Comparison of ENCODE assay signal across 8 cellular contexts in the genomic region with DNA sequence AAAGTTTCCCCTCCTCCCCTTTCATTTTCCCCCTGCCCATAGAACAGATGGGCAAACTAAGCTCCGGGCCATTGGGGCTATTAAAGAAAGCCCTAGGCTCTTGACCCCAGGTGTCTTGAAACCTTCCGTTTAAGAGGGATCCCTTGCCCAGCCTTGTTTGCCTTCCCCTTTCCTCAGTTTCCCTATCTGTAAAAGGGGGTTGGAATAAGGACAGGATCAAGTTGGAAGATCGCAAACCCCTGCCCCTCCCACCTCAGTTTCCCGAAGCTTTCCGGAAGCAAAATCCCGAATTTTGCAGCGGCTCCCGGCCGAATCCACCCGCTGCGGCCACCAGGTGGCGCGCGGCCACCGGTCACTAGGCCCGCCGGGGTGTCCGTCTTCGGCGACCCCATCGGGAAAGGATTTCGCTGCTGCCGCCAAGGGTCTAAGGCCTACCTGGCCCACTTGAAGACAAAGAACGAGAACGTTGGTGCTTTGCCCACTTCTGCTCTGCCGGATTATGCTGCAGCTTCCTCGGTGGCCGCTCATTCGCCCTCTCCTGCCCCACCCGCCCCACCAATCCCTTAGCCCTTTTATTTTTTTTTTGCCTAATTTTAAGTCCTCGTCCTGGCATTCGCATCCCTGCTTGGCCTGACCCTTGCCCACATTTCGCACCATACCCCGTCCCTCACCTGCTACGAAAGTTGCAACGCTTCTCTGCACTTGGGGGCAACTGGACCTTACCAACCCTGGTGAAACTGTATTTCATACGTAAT. TPM values are rescaled to one million over a fixed set of nuclear protein-coding genes. Genes with fewer than 3 reads are reported as not detected.
DNase-seq lines count a peak whose midpoint lies in the region; ATAC-seq and TF ChIP-seq lines count a peak whose summit lies in the region.

No MANE protein-coding gene starts in this region.

- H3K36me3 ChIP-seq in urinary bladder (ENCODE audit: insufficient read depth), result no peaks in the 10 kb centered on the region

- no peak overlapping the region for H3K27ac ChIP-seq in urinary bladder (ENCODE audit: low read depth)

- TF ChIP-seq CTCF in AG09319 (IDR thresholded peaks at IDR 0.05; ENCODE audit: low read depth, low read length) (peak; percentile 94), GM13977 (IDR thresholded peaks at IDR 0.05; ENCODE audit: extremely low read depth, insufficient read depth, missing control alignments) (peak; percentile 92)

- 21% methylated on average over 37 of the region's 37 CpGs for WGBS in urinary bladder

- H3K27me3 Mint-ChIP-seq in natural killer cell treated with Interleukin-12 subunit alpha and Interleukin-12 subunit beta and Interleukin-15 and Interleukin-18, amount 100 ng/mL, for 72 hours, result peaks cover 40 to 53% of the 10 kb centered on the region in 2 donors

- no peak for ATAC-seq in natural killer cell treated with Interleukin-12 subunit alpha and Interleukin-12 subunit beta and Interleukin-15 and Interleukin-18, amount 100 ng/mL, for 72 hours
- no peak for ATAC-seq in GM21528 (IDR thresholded peaks at IDR 0.05; ENCODE audit: low FRiP score, unreplicated experiment)

- H3K4me1 ChIP-seq in urinary bladder (ENCODE audit: insufficient read depth), result no peaks in the 10 kb centered on the region

- DNase-seq in AG09319 (ENCODE audit: extremely low read depth, low read depth) (no peak), GM13977 (ENCODE audit: low spot score) (peak; percentile 61), NCI-H510A (lab: John Stamatoyannopoulos, UW) (peak; percentile 20), foreskin melanocyte (peak; percentile 74)
- peak; percentile 39 for DNase-seq in activated naive CD4-positive, alpha-beta T cell treated with Interleukin-2 at 50 U/mL for 16 hours
- DNase-seq in natural killer cell treated with Interleukin-12 subunit alpha and Interleukin-12 subunit beta and Interleukin-15 and Interleukin-18, amount 100 ng/mL, for 72 hours (ENCODE audit: low spot score), result no peak

- peak overlapping the region; percentile 79 to 88 for H3K27ac Mint-ChIP-seq in natural killer cell treated with Interleukin-12 subunit alpha and Interleukin-12 subunit beta and Interleukin-15 and Interleukin-18, amount 100 ng/mL, for 72 hours

- peak overlapping the region; percentile 91 for H3K4me3 Mint-ChIP-seq in natural killer cell treated with Interleukin-12 subunit alpha and Interleukin-12 subunit beta and Interleukin-15 and Interleukin-18, amount 100 ng/mL, for 72 hours

- H3K4me3 ChIP-seq in urinary bladder (ENCODE audit: low read depth, low read length), result peak overlapping the region; percentile 53

- H3K36me3 Mint-ChIP-seq in natural killer cell treated with Interleukin-12 subunit alpha and Interleukin-12 subunit beta and Interleukin-15 and Interleukin-18, amount 100 ng/mL, for 72 hours, result no peaks in the 10 kb centered on the region

- no peaks in the 10 kb centered on the region for H3K9me3 Mint-ChIP-seq in natural killer cell treated with Interleukin-12 subunit alpha and Interleukin-12 subunit beta and Interleukin-15 and Interleukin-18, amount 100 ng/mL, for 72 hours

- in situ Hi-C loops in GM13977 (cut with MboI; ENCODE audit: low pct_unique_long_range_greater_than_20kb, low sequenced_read_pairs, unreplicated experiment), result loop anchor here (5.0 to 25.0 kb wide), 2 partner anchors 80 to 365 kb away; partner anchors contain the start of genes SCAI and WDR38

- peaks cover 32 to 41% of the 10 kb centered on the region in 2 donors for H3K4me1 Mint-ChIP-seq in natural killer cell treated with Interleukin-12 subunit alpha and Interleukin-12 subunit beta and Interleukin-15 and Interleukin-18, amount 100 ng/mL, for 72 hours (ENCODE audit: low read depth in 2 of 2)

RNA-seq across cellular contexts. Expression of gene NR6A1, which starts 0.9 kb away (rescaled TPM):
- total RNA-seq in natural killer cell treated with Interleukin-12 subunit alpha and Interleukin-12 subunit beta and Interleukin-15 and Interleukin-18, amount 100 ng/mL, for 72 hours, result 1 to 10 TPM; 2.0 to 3.8 TPM
- total RNA-seq in urinary bladder, result 1.4 TPM
- 0.29 TPM for polyA plus RNA-seq in urinary bladder

RNA-seq across cellular contexts. Expression of gene OLFML2A, which starts 4.9 kb away (rescaled TPM):
- not detected for total RNA-seq in natural killer cell treated with Interleukin-12 subunit alpha and Interleukin-12 subunit beta and Interleukin-15 and Interleukin-18, amount 100 ng/mL, for 72 hours
- total RNA-seq in urinary bladder, result 40.2 TPM
- polyA plus RNA-seq in urinary bladder, result 36.8 TPM

Comparison
In these comparisons a context has a peak if more than half of its experiments do, and no peak if none do; other contexts are left out.
1. DNase-seq: peak in GM13977 (single experiment), NCI-H510A (single experiment), activated naive CD4-positive, alpha-beta T cell treated with Interleukin-2 at 50 U/mL for 16 hours (single experiment) and foreskin melanocyte (single experiment); none in AG09319 (single experiment) and natural killer cell treated with Interleukin-12 subunit alpha and Interleukin-12 subunit beta and Interleukin-15 and Interleukin-18, amount 100 ng/mL, for 72 hours (single experiment).
2. RNA of gene OLFML2A, which starts 4.9 kb away (total RNA-seq): 40.2 TPM in urinary bladder (single experiment); not detected in natural killer cell treated with Interleukin-12 subunit alpha and Interleukin-12 subunit beta and Interleukin-15 and Interleukin-18, amount 100 ng/mL, for 72 hours; every median in the first group is over 10 times any median in the second.